Comparison of ENCODE assay signal across 8 cellular contexts in genomic region chr6:132814716-132815570, GRCh38. TPM values are rescaled to one million over a fixed set of nuclear protein-coding genes. Genes with fewer than 3 reads are reported as not detected.
DNase-seq lines count a peak whose midpoint lies in the region; ATAC-seq and TF ChIP-seq lines count a peak whose summit lies in the region.

No MANE protein-coding gene starts in this region.

- in situ Hi-C loops in GM13976 (cut with MboI; ENCODE audit: low sequenced_read_pairs, unreplicated experiment), result no loop called here

- H3K4me1 ChIP-seq in BE2C (no peaks in the 10 kb centered on the region), HUES48 (ENCODE audit: control insufficient read depth, insufficient read depth, low read length) (peaks cover 13% of the 10 kb centered on the region), iPS DF 6.9 (ENCODE audit: control insufficient read depth, insufficient read depth, low read length) (no peaks in the 10 kb centered on the region; the same call in 1 of the 2 replicates)

- H3K9me3 ChIP-seq in BE2C (no peaks in the 10 kb centered on the region), HUES48 (ENCODE audit: control insufficient read depth, insufficient read depth, low read length) (no peaks in the 10 kb centered on the region), iPS DF 6.9 (ENCODE audit: control insufficient read depth, insufficient read depth, low read length) (no peaks in the 10 kb centered on the region)

- ATAC-seq in GM19467 (IDR thresholded peaks at IDR 0.05; ENCODE audit: unreplicated experiment), result peak; percentile 13

- TF ChIP-seq CTCF in BE2C (IDR thresholded peaks at IDR 0.05; ENCODE audit: low read depth, low read length) (no peak), GM13976 (IDR thresholded peaks at IDR 0.05; ENCODE audit: borderline replicate concordance, control extremely low read depth, extremely low read depth, insufficient read depth, missing control alignments) (no peak)

- H3K36me3 ChIP-seq in BE2C (peaks cover 53% of the 10 kb centered on the region), HUES48 (ENCODE audit: control insufficient read depth, insufficient read depth, low read length) (peaks cover 48% of the 10 kb centered on the region), iPS DF 6.9 (ENCODE audit: control insufficient read depth, insufficient read depth, low read length) (peaks cover 27% of the 10 kb centered on the region; the same call in 1 of the 2 replicates)

- no CpG with 5 or more reads among the region's 27 CpGs for WGBS in iPS DF 6.9 (ENCODE audit: insufficient coverage, insufficient read length)

- DNase-seq in BE2C (no peak), iPS DF 6.9 (ENCODE audit: low read depth, low spot score) (no peak), AG08395 (ENCODE audit: low spot score) (no peak), GM13976 (ENCODE audit: low spot score) (no peak)
- peak; percentile 33 for DNase-seq in activated naive CD4-positive, alpha-beta T cell treated with anti-CD3 and anti-CD28 coated beads, Interleukin-2, amount 50 U/mL, for 16 hours
- peak; percentile 57 for DNase-seq in stimulated activated CD8-positive, alpha-beta memory T cell treated with anti-CD3 and anti-CD28 coated beads, Interleukin-4, amount 100 ng/mL, for 48 hours

- H3K27ac ChIP-seq in HUES48 (ENCODE audit: low read depth, low read length) (peak overlapping the region; percentile 79), iPS DF 6.9 (ENCODE audit: low read length) (no peak overlapping the region)

- peaks cover 15% of the 10 kb centered on the region for H3K27me3 ChIP-seq in BE2C
- no peaks in the 10 kb centered on the region for H3K27me3 ChIP-seq in HUES48 (ENCODE audit: control insufficient read depth, insufficient read depth, low read length)
- H3K27me3 ChIP-seq in iPS DF 6.9 (ENCODE audit: control insufficient read depth, insufficient read depth, low read length), result no peaks in the 10 kb centered on the region

- H3K9ac ChIP-seq in HUES48 (ENCODE audit: low read depth, low read length), result peak overlapping the region; percentile 98

- H3K4me3 ChIP-seq in BE2C (ENCODE audit: low read depth, low read length), result peak overlapping the region; percentile 94
- H3K4me3 ChIP-seq in HUES48 (ENCODE audit: low read depth, low read length), result peak overlapping the region; percentile 97
- H3K4me3 ChIP-seq in iPS DF 6.9 (ENCODE audit: low read length), result peak overlapping the region; percentile 97

RNA-seq across cellular contexts. Expression of gene RPS12, which starts 0.6 kb away (rescaled TPM):
- 1,095 TPM for polyA plus RNA-seq in BE2C (2012; ENCODE audit: insufficient read depth, insufficient read length, low read depth)

RNA-seq across cellular contexts. Expression of gene SLC18B1, which starts 16.5 kb away (rescaled TPM):
- polyA plus RNA-seq in BE2C (2012; ENCODE audit: insufficient read depth, insufficient read length, low read depth), result 1.3 TPM

RNA-seq across cellular contexts. Expression of gene VNN2, which starts 57.2 kb away (rescaled TPM):
- not detected for polyA plus RNA-seq in BE2C (2012; ENCODE audit: insufficient read depth, insufficient read length, low read depth)

Comparison
In these comparisons a context has a peak if more than half of its experiments do, and no peak if none do; other contexts are left out.
1. DNase-seq: peak in activated naive CD4-positive, alpha-beta T cell treated with anti-CD3 and anti-CD28 coated beads, Interleukin-2, amount 50 U/mL, for 16 hours (single experiment) and stimulated activated CD8-positive, alpha-beta memory T cell treated with anti-CD3 and anti-CD28 coated beads, Interleukin-4, amount 100 ng/mL, for 48 hours (single experiment); none in BE2C (single experiment), iPS DF 6.9 (single experiment), AG08395 (single experiment) and GM13976 (single experiment).
2. Peak in every context shown above with its lines, with median percentiles within 50 percentile points of each other: H3K4me3 ChIP-seq.